In the genomic region with DNA sequence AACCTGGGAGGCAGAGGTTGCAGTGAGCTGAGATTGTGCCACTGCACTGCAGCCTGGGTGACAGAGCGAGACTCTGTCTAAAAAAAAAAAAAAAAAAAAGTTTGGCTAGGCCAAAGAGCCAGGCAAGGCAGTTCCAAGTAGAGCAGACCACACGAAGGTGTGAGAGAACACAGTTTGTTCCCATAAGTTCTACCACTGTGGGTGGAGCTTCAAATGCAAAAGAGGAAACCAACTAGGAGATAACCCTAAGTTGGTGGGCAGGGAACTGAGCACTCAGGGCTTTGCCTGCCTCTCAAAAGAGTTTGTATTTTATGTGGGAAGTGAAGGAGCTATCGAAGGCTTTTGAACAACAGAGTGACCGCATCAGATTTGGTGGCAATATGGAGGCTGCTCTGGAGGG, we compare ENCODE assay signal across 12 cellular contexts.
"Had no signal": no experiment of that assay in that cellular context is flagged by ENCODE, and none has a peak within 500 bp of the region (broad histone marks: within the 10 kb centered on the region; RNA-seq: fewer than 3 reads in every experiment).

No MANE protein-coding gene starts in this region.

- H3K27ac Mint-ChIP-seq: activated B cell treated with CpG ODN at 0.5 μM for 24 hours; activated CD8-positive, alpha-beta memory T cell treated with anti-CD3 and anti-CD28 coated beads, Interleukin-2, amount 10 ng/mL, durations not matched to agents 7 days and 5 days; activated T-cell treated with anti-CD3 and anti-CD28 coated beads, Interleukin-2, amount 50 U/mL, for 24 hours; naive B cell had no signal

- H3K4me3 ChIP-seq: lung, right atrium auricular region, skin epidermis had no signal

- H3K27ac ChIP-seq: neutrophil, right atrium auricular region, skin epidermis had no signal

- ATAC-seq: activated CD8-positive, alpha-beta memory T cell treated with anti-CD3 and anti-CD28 coated beads, Interleukin-2, amount 10 ng/mL, durations not matched to agents 7 days and 5 days; esophagus mucosa had no signal

- H3K36me3 ChIP-seq: neutrophil, right atrium auricular region had no signal

- H3K9me3 ChIP-seq: neutrophil, right atrium auricular region had no signal

- H3K36me3 Mint-ChIP-seq: naive B cell had no signal

- H3K27me3 ChIP-seq: right atrium auricular region had no signal

- H3K4me3 Mint-ChIP-seq: activated B cell treated with CpG ODN at 0.5 μM for 24 hours; activated CD8-positive, alpha-beta memory T cell treated with anti-CD3 and anti-CD28 coated beads, Interleukin-2, amount 10 ng/mL, durations not matched to agents 7 days and 5 days; activated T-cell treated with anti-CD3 and anti-CD28 coated beads, Interleukin-2, amount 50 U/mL, for 24 hours; naive B cell had no signal

- DNase-seq: activated B cell treated with CpG ODN at 0.5 μM for 24 hours; activated CD8-positive, alpha-beta memory T cell treated with anti-CD3 and anti-CD28 coated beads, Interleukin-2, amount 10 ng/mL, durations not matched to agents 7 days and 5 days; activated gamma-delta T cell; activated T-cell treated with anti-CD3 and anti-CD28 coated beads, Interleukin-2, amount 50 U/mL, for 24 hours; hippocampal formation; naive B cell; T1000 had no signal

- H3K9me3 Mint-ChIP-seq: activated B cell treated with CpG ODN at 0.5 μM for 24 hours; activated T-cell treated with anti-CD3 and anti-CD28 coated beads, Interleukin-2, amount 50 U/mL, for 24 hours had no signal
